18 cellular contexts compared by ENCODE assay signal in genomic region chr5:133696006-133696584, GRCh38.
"Had no signal": no experiment of that assay in that cellular context is flagged by ENCODE, and none has a peak within 500 bp of the region (broad histone marks: within the 10 kb centered on the region; RNA-seq: fewer than 3 reads in every experiment).

No MANE protein-coding gene starts in this region.

- H3K36me3 Mint-ChIP-seq: memory B cell; mesothelial cell of epicardium; stimulated activated effector memory CD8-positive, alpha-beta T cell treated with anti-CD3 and anti-CD28 coated beads, Interleukin-12 subunit alpha, Interleukin-12 subunit beta, amount 100 ng/mL, for 72 hours had no signal

- DNase-seq: cerebellar nuclear complex; dermis blood vessel endothelial cell; erythroblast; foreskin keratinocyte; kidney; left cardiac atrium; left ventricle myocardium inferior; lower lobe of right lung; ovary; small intestine; stimulated activated CD4-positive, alpha-beta T cell treated with anti-CD3 and anti-CD28 coated beads, Interleukin-2, amount 100 ng/mL, for 48 hours; stomach; trophoblast cell had no signal

- H3K4me3 ChIP-seq: hepatocyte, left ventricle myocardium inferior, lower lobe of right lung, ovary, right atrium auricular region, stomach had no signal

- H3K27ac ChIP-seq: foreskin keratinocyte, hepatocyte, left ventricle myocardium inferior, lower lobe of right lung, ovary, right atrium auricular region, stomach had no signal

- ATAC-seq: foreskin keratinocyte; left cardiac atrium; lower lobe of right lung; stimulated activated effector memory CD8-positive, alpha-beta T cell treated with anti-CD3 and anti-CD28 coated beads, Interleukin-12 subunit alpha, Interleukin-12 subunit beta, amount 100 ng/mL, for 72 hours had no signal

- H3K4me1 ChIP-seq: foreskin keratinocyte, left ventricle myocardium inferior, lower lobe of right lung, right atrium auricular region, stomach had no signal

- H3K9me3 ChIP-seq: left ventricle myocardium inferior, lower lobe of right lung, ovary, right atrium auricular region, stomach had no signal

- H3K27me3 ChIP-seq: ovary, right atrium auricular region had no signal

- H3K36me3 ChIP-seq: left ventricle myocardium inferior, lower lobe of right lung, ovary, right atrium auricular region, stomach had no signal

- H3K27ac Mint-ChIP-seq: memory B cell; mesothelial cell of epicardium; stimulated activated effector memory CD8-positive, alpha-beta T cell treated with anti-CD3 and anti-CD28 coated beads, Interleukin-12 subunit alpha, Interleukin-12 subunit beta, amount 100 ng/mL, for 72 hours had no signal

- H3K4me1 Mint-ChIP-seq: mesothelial cell of epicardium had no signal

- H3K4me3 Mint-ChIP-seq: memory B cell; mesothelial cell of epicardium; stimulated activated effector memory CD8-positive, alpha-beta T cell treated with anti-CD3 and anti-CD28 coated beads, Interleukin-12 subunit alpha, Interleukin-12 subunit beta, amount 100 ng/mL, for 72 hours had no signal

- H3K9me3 Mint-ChIP-seq: mesothelial cell of epicardium; stimulated activated effector memory CD8-positive, alpha-beta T cell treated with anti-CD3 and anti-CD28 coated beads, Interleukin-12 subunit alpha, Interleukin-12 subunit beta, amount 100 ng/mL, for 72 hours had no signal
